In genomic region chr9:80074439-80074838, GRCh38 we compare ENCODE assay signal across 20 cellular contexts.
A peak's percentile ranks its signal among the peaks of the same experiment; 100 is the strongest.
DNase-seq lines count a peak whose midpoint lies in the region; TF ChIP-seq lines count a peak whose summit lies in the region.
"Had no signal": no experiment of that assay in that cellular context is flagged by ENCODE, and none has a peak within 500 bp of the region (broad histone marks: within the 10 kb centered on the region; RNA-seq: fewer than 3 reads in every experiment).

No MANE protein-coding gene starts in this region.

- no peak overlapping the region for H3K27ac Mint-ChIP-seq in activated T-cell treated with anti-CD3 and anti-CD28 coated beads, Interleukin-2, amount 50 U/mL, for 24 hours
- H3K27ac Mint-ChIP-seq: activated naive CD4-positive, alpha-beta T cell treated with anti-CD3 and anti-CD28 coated beads, Interleukin-2, amount 10 ng/mL, durations not matched to agents 7 days and 5 days; CD14-positive monocyte; naive thymus-derived CD4-positive, alpha-beta T cell had no signal

- no peaks in the 10 kb centered on the region for H3K9me3 ChIP-seq in BE2C
- H3K9me3 ChIP-seq: esophagus squamous epithelium, upper lobe of left lung had no signal

- H3K4me1 ChIP-seq in BE2C: peaks cover 17% of the 10 kb centered on the region
- H3K4me1 ChIP-seq: upper lobe of left lung had no signal

- no peak overlapping the region for H3K4me3 Mint-ChIP-seq in activated T-cell treated with anti-CD3 and anti-CD28 coated beads, Interleukin-2, amount 50 U/mL, for 24 hours
- H3K4me3 Mint-ChIP-seq: activated naive CD4-positive, alpha-beta T cell treated with anti-CD3 and anti-CD28 coated beads, Interleukin-2, amount 10 ng/mL, durations not matched to agents 7 days and 5 days; CD14-positive monocyte; naive thymus-derived CD4-positive, alpha-beta T cell had no signal

- no peaks in the 10 kb centered on the region for H3K27me3 ChIP-seq in BE2C
- H3K27me3 ChIP-seq: esophagus squamous epithelium, upper lobe of left lung had no signal

- DNase-seq in BE2C: peak; percentile 51
- DNase-seq in M059J (ENCODE audit: low read depth): peak; percentile 75
- peak; percentile 92 to 98 for DNase-seq in cerebellar nuclear complex (lab: John Stamatoyannopoulos, UW)
- DNase-seq in pons (ENCODE audit: low spot score): peak; percentile 10
- DNase-seq in NCI-H510A treated with DMSO at 0.1 percent for 48 hours (lab: John Stamatoyannopoulos, UW): no peak
- no peak for DNase-seq in UCSD-AML1 (lab: John Stamatoyannopoulos, UW; ENCODE audit: unreplicated experiment)
- DNase-seq in activated T-cell treated with anti-CD3 and anti-CD28 coated beads, Interleukin-2, amount 50 U/mL, for 24 hours: no peak
- DNase-seq: activated CD4-positive, alpha-beta T cell treated with anti-CD3 and anti-CD28 coated beads for 1 hour; activated naive CD4-positive, alpha-beta T cell treated with anti-CD3 and anti-CD28 coated beads, Interleukin-2, amount 10 ng/mL, durations not matched to agents 7 days and 5 days; activated T-cell treated with anti-CD3 and anti-CD28 coated beads, Interleukin-2, amount 50 U/mL, for 48 hours; effector memory CD4-positive, alpha-beta T cell; esophagus squamous epithelium; IMR-90; naive thymus-derived CD4-positive, alpha-beta T cell; NCI-H1436; NCI-H526 treated with DMSO at 0.1 percent for 48 hours; occipital lobe; stimulated activated CD4-positive, alpha-beta T cell treated with anti-CD3 and anti-CD28 coated beads, Interleukin-15, amount 100 ng/mL, for 24 hours; upper lobe of left lung had no signal

- no peaks in the 10 kb centered on the region for H3K36me3 Mint-ChIP-seq in activated T-cell treated with anti-CD3 and anti-CD28 coated beads, Interleukin-2, amount 50 U/mL, for 24 hours (ENCODE audit: low read depth)
- H3K36me3 Mint-ChIP-seq: activated naive CD4-positive, alpha-beta T cell treated with anti-CD3 and anti-CD28 coated beads, Interleukin-2, amount 10 ng/mL, durations not matched to agents 7 days and 5 days; CD14-positive monocyte; naive thymus-derived CD4-positive, alpha-beta T cell had no signal

- H3K36me3 ChIP-seq in BE2C: no peaks in the 10 kb centered on the region
- H3K36me3 ChIP-seq: esophagus squamous epithelium, upper lobe of left lung had no signal

- peaks cover 3% of the 10 kb centered on the region for H3K9me3 Mint-ChIP-seq in activated T-cell treated with anti-CD3 and anti-CD28 coated beads, Interleukin-2, amount 50 U/mL, for 24 hours
- H3K9me3 Mint-ChIP-seq: activated naive CD4-positive, alpha-beta T cell treated with anti-CD3 and anti-CD28 coated beads, Interleukin-2, amount 10 ng/mL, durations not matched to agents 7 days and 5 days had no signal

- no peaks in the 10 kb centered on the region for H3K27me3 Mint-ChIP-seq in activated T-cell treated with anti-CD3 and anti-CD28 coated beads, Interleukin-2, amount 50 U/mL, for 24 hours
- H3K27me3 Mint-ChIP-seq: activated naive CD4-positive, alpha-beta T cell treated with anti-CD3 and anti-CD28 coated beads, Interleukin-2, amount 10 ng/mL, durations not matched to agents 7 days and 5 days; naive thymus-derived CD4-positive, alpha-beta T cell had no signal

- H3K4me3 ChIP-seq in BE2C (ENCODE audit: low read depth, low read length): no peak overlapping the region
- H3K4me3 ChIP-seq: esophagus squamous epithelium, upper lobe of left lung had no signal

- peaks cover 5% of the 10 kb centered on the region for H3K4me1 Mint-ChIP-seq in activated T-cell treated with anti-CD3 and anti-CD28 coated beads, Interleukin-2, amount 50 U/mL, for 24 hours (ENCODE audit: low read depth)
- H3K4me1 Mint-ChIP-seq: activated naive CD4-positive, alpha-beta T cell treated with anti-CD3 and anti-CD28 coated beads, Interleukin-2, amount 10 ng/mL, durations not matched to agents 7 days and 5 days; CD14-positive monocyte; naive thymus-derived CD4-positive, alpha-beta T cell had no signal

- TF ChIP-seq CTCF in BE2C (IDR thresholded peaks at IDR 0.05; ENCODE audit: low read depth, low read length): no peak

Comparison
In these comparisons a context has a peak if more than half of its experiments do, and no peak if none do; other contexts are left out.
1. DNase-seq: peak in BE2C (single experiment), M059J (single experiment), cerebellar nuclear complex (2 of 2) and pons (single experiment); none in NCI-H510A treated with DMSO at 0.1 percent for 48 hours (single experiment), UCSD-AML1 (single experiment) and activated T-cell treated with anti-CD3 and anti-CD28 coated beads, Interleukin-2, amount 50 U/mL, for 24 hours (single experiment).